ENCODE assay signal across 2 cellular contexts in genomic region chr2:59019551-59020164, GRCh38.
TF ChIP-seq lines count a peak whose summit lies in the region.

No MANE protein-coding gene starts in this region.

TF ChIP-seq in GM23338, 12 proteins besides CTCF, POLR2A, EP300 and RAD21 (continued from another document):
- no peak for TF ChIP-seq ETS1 (IDR thresholded peaks at IDR 0.05)
- no peak for TF ChIP-seq REST (IDR thresholded peaks at IDR 0.05; ENCODE audit: unreplicated experiment)
- TF ChIP-seq CREB1 (CRISPR knock-in tag; IDR thresholded peaks at IDR 0.05; ENCODE audit: low read depth), result no peak
- TF ChIP-seq ZNF462 (CRISPR knock-in tag; IDR thresholded peaks at IDR 0.05), result no peak
- no peak for TF ChIP-seq EZH2 (IDR thresholded peaks at IDR 0.05; ENCODE audit: low read depth, unreplicated experiment)
- no peak for TF ChIP-seq JUNB (IDR thresholded peaks at IDR 0.05; ENCODE audit: unreplicated experiment)

TF ChIP-seq in H1, 55 proteins besides CTCF, POLR2A, EP300 and RAD21 (continued from another document):
- TF ChIP-seq ATF2 (IDR thresholded peaks at IDR 0.05; ENCODE audit: low read length) (no peak), POLR2AphosphoS5 (IDR thresholded peaks at IDR 0.05; ENCODE audit: low read depth, low read length) (no peak), TAF1 (IDR thresholded peaks at IDR 0.05; ENCODE audit: low read depth, low read length) (no peak), SP4 (IDR thresholded peaks at IDR 0.05; ENCODE audit: low read length) (no peak), TAF7 (optimal IDR thresholded peaks at IDR 0.05; ENCODE audit: borderline replicate concordance, low read depth, low read length) (no peak), MAFK (IDR thresholded peaks at IDR 0.05; ENCODE audit: low read depth, low read length) (no peak), CBX8 (IDR thresholded peaks at IDR 0.05; ENCODE audit: borderline replicate concordance, low read depth, low read length) (no peak), CEBPB (IDR thresholded peaks at IDR 0.05; ENCODE audit: low read depth, low read length) (no peak), SAP30 (IDR thresholded peaks at IDR 0.05; ENCODE audit: insufficient read depth, insufficient replicate concordance, low read length) (no peak), BRCA1 (IDR thresholded peaks at IDR 0.05; ENCODE audit: low read depth, low read length) (no peak), CHD7 (IDR thresholded peaks at IDR 0.05; ENCODE audit: insufficient replicate concordance, low read length) (no peak), CBX5 (IDR thresholded peaks at IDR 0.05; ENCODE audit: low read depth, low read length) (no peak), TEAD4 (IDR thresholded peaks at IDR 0.05; ENCODE audit: low read depth, low read length) (no peak), JUND (IDR thresholded peaks at IDR 0.05; ENCODE audit: low read length) (no peak), HDAC2 (IDR thresholded peaks at IDR 0.05; ENCODE audit: borderline replicate concordance in 1 of 2, low read depth in 2 of 2, low read length in 2 of 2) (no peak), E2F6 (IDR thresholded peaks at IDR 0.05) (no peak), RNF2 (IDR thresholded peaks at IDR 0.05; ENCODE audit: borderline replicate concordance, low read depth, low read length, missing control alignments, poor library complexity, severe bottlenecking) (no peak)
